ENCODE assay signal across 8 cellular contexts in the genomic region with DNA sequence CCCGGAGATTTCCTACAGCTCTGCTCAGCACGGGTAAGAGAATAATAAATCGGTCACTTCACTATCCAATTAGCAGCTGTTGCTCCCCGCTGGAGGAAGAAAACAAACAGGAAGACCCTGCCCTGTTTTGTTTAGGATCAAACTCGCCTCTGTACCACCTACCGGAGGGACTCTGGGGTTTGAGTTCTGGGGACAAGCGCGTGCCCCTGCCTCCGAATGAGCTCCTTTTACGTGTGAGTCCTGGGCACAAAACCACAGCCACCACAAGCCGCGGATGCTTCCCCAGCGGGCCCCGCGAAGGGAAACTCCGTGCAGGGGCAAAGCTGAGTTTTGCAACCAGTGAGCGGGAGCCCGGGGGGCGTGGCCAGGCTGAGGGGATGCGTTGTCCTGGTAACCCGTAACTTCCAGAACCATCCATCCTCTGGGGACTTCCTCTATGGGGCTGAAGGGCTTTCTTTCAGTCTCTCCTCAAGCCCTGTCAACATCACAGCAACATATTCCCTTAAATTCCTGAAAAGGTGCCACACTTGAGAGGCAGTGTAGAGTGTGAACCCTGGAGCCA.
DNase-seq lines count a peak whose midpoint lies in the region; ATAC-seq, FAIRE-seq and TF ChIP-seq lines count a peak whose summit lies in the region.

No MANE protein-coding gene starts in this region.

- H3K9ac ChIP-seq in GM12878 (ENCODE audit: control insufficient read depth, insufficient read depth, low read length), result peak overlapping the region; percentile 58
- no peak overlapping the region; the same call in 1 of the 2 replicates for H3K9ac ChIP-seq in iPS-20b (ENCODE audit: low read depth, low read length)
- peak overlapping the region; percentile 75 for H3K9ac ChIP-seq in skeletal muscle satellite cell (ENCODE audit: low read depth, low read length)

- BruUV-seq in GM12878 (replicated peaks; lab: Mats Ljungman, UMichigan), result no TSS peak

- peaks cover 12% of the 10 kb centered on the region for H3K79me2 ChIP-seq in GM12878 (ENCODE audit: control insufficient read depth, insufficient read depth, low read length)

- SMC1A ChIA-PET in GM12878 (lab: Charles Lee; ENCODE audit: uncharacterized antibody, unreplicated experiment), result interaction anchor here (0.8 to 7.3 kb wide), 23 partner anchors 8 to 750 kb away, joined by 3 to 97 read pairs (median 5); no protein-coding TSS in a partner anchor

- TF ChIP-seq RAD21 in GM12878 (IDR thresholded peaks at IDR 0.05; ENCODE audit: insufficient read depth, low read depth, low read length), result 0 out of 2 replicates have a peak, but pooled peaks have one; percentile 5

- H3K9me3 ChIP-seq in GM12878 (replicated peaks; ENCODE audit: control insufficient read depth, insufficient read depth, low read length) (no peaks in the 10 kb centered on the region), iPS-20b (ENCODE audit: insufficient read depth, low read depth, low read length) (no peaks in the 10 kb centered on the region), skeletal muscle satellite cell (replicated peaks; ENCODE audit: low read length) (no peaks in the 10 kb centered on the region)

- in situ Hi-C loops in GM12878 (cut with MboI), result no loop called here

- CTCF ChIA-PET in GM12878 (lab: Yijun Ruan, JAX), result interaction anchor here (0.7 to 2.9 kb wide), 7 partner anchors 8 to 164 kb away, joined by 3 to 14 read pairs (median 4); no protein-coding TSS in a partner anchor

- 1% methylated on average over 21 of the region's 21 CpGs for WGBS in GM12878 (ENCODE audit: insufficient coverage, insufficient replicate concordance, low lambda C conversion rate, missing lambda C conversion rate)

- TF ChIP-seq POLR2A in GM12878 (IDR thresholded peaks at IDR 0.05; ENCODE audit: low read depth, low read length), result peak; percentile 59

- H4K20me1 ChIP-seq in GM12878 (ENCODE audit: control insufficient read depth, insufficient read depth), result no peaks in the 10 kb centered on the region

- ATAC-seq in GM21723 (IDR thresholded peaks at IDR 0.05; ENCODE audit: unreplicated experiment), result peak; percentile 64
- peak; percentile 74 for ATAC-seq in GM12878

- peak; percentile 67 for DNase-seq in GF-D8 (lab: John Stamatoyannopoulos, UW)
- peak; percentile 51 to 67 for DNase-seq in Kasumi-1 (lab: John Stamatoyannopoulos, UW)
- DNase-seq in T1000 (lab: John Stamatoyannopoulos, UW), result peak; percentile 88
- DNase-seq in GM12878 (ENCODE audit: low read depth, low spot score), result peak; percentile 77
- DNase-seq in 8988T, result no peak

- TF ChIP-seq EP300 in GM12878 (IDR thresholded peaks at IDR 0.05; ENCODE audit: borderline replicate concordance in 1 of 2, control insufficient read depth in 1 of 2, low read depth in 2 of 2, low read length in 2 of 2), result peak; percentile 49 to 76

- H3K4me1 ChIP-seq in GM12878 (ENCODE audit: control insufficient read depth, insufficient read depth, low read length) (peaks cover 49% of the 10 kb centered on the region), iPS-20b (ENCODE audit: insufficient read depth, low read length) (no peaks in the 10 kb centered on the region), skeletal muscle satellite cell (ENCODE audit: control insufficient read depth, insufficient read depth, low read length) (peaks cover 7% of the 10 kb centered on the region)

- no peak for TF ChIP-seq CTCF in GM12878 (IDR thresholded peaks at IDR 0.05 in 2 of 3, conservative IDR thresholded peaks at IDR 0.05 in 1 of 3; ENCODE audit: control insufficient read depth in 2 of 3, extremely low read depth in 1 of 3, insufficient read depth in 1 of 3, low read depth in 3 of 3, low read length in 3 of 3)

- H3K4me3 ChIP-seq in GM12878 (peak overlapping the region; percentile 69; the same call in 1 of the 2 replicates), iPS-20b (ENCODE audit: low read length) (peak overlapping the region; percentile 66), skeletal muscle satellite cell (ENCODE audit: low read length) (peak overlapping the region; percentile 74)

- intact Hi-C loops in GM12878 (cut with micrococcal nuclease; ENCODE audit: unreplicated experiment), result loop anchor here (1.0 to 5.0 kb wide), 8 partner anchors 18 to 722 kb away; a partner anchor contains a TSS

- POLR2A ChIA-PET in GM12878 (lab: Charles Lee), result interaction anchor here (0.5 to 3.4 kb wide), 9 partner anchors 17 to 119 kb away, joined by 3 to 55 read pairs (median 4); no protein-coding TSS in a partner anchor

- FAIRE-seq in GM12878 (lab: Jason Lieb, UNC), result no peak

- H3K36me3 ChIP-seq in GM12878 (ENCODE audit: control insufficient read depth in 2 of 2, insufficient read depth in 2 of 2, low read length in 1 of 2), result no peaks in the 10 kb centered on the region
- H3K36me3 ChIP-seq in iPS-20b (ENCODE audit: insufficient read depth, low read depth, low read length), result no peaks in the 10 kb centered on the region
- H3K36me3 ChIP-seq in skeletal muscle satellite cell (ENCODE audit: insufficient read depth, low read length), result no peaks in the 10 kb centered on the region

- H3K27me3 ChIP-seq in GM12878 (replicated peaks in 1 of 2; ENCODE audit: control insufficient read depth in 2 of 2, insufficient read depth in 2 of 2, low read length in 1 of 2), result no peaks in the 10 kb centered on the region
- H3K27me3 ChIP-seq in iPS-20b (ENCODE audit: insufficient read depth, low read length), result peaks cover 50% of the 10 kb centered on the region
- H3K27me3 ChIP-seq in skeletal muscle satellite cell (ENCODE audit: control insufficient read depth, insufficient read depth, low read length), result peaks cover 14% of the 10 kb centered on the region

- H3K4me2 ChIP-seq in GM12878 (ENCODE audit: control insufficient read depth, insufficient read depth) (peak overlapping the region; percentile 70), skeletal muscle satellite cell (ENCODE audit: low read length) (peak overlapping the region; percentile 94)

- H3K27ac ChIP-seq in GM12878 (ENCODE audit: control insufficient read depth, insufficient read depth), result peak overlapping the region; percentile 68
- H3K27ac ChIP-seq in iPS-20b (ENCODE audit: low read length), result no peak overlapping the region

- RAD21 ChIA-PET in GM12878 (lab: Charles Lee; ENCODE audit: unreplicated experiment), result interaction anchor here (0.7 to 4.1 kb wide), 21 partner anchors 11 to 582 kb away, joined by 3 to 53 read pairs (median 4); no protein-coding TSS in a partner anchor

- H2AFZ ChIP-seq in GM12878 (ENCODE audit: control insufficient read depth, low read depth, low read length), result peak overlapping the region; percentile 60

TF ChIP-seq in GM12878, 131 proteins besides CTCF, POLR2A, EP300 and RAD21 (continues in another document):
- TF ChIP-seq SRF (IDR thresholded peaks at IDR 0.05; ENCODE audit: low read depth in 2 of 2, low read length in 2 of 2), result no peak
- TF ChIP-seq RBBP5 (conservative IDR thresholded peaks at IDR 0.05), result no peak
- no peak for TF ChIP-seq ZNF384 (IDR thresholded peaks at IDR 0.05; ENCODE audit: borderline replicate concordance, low read depth, low read length)
- peak; percentile 67; the same call in 1 of the 2 replicates for TF ChIP-seq FOXM1 (IDR thresholded peaks at IDR 0.05; ENCODE audit: low read depth, low read length)
- TF ChIP-seq BRCA1 (IDR thresholded peaks at IDR 0.05; ENCODE audit: low read depth, low read length), result no peak
- no peak for TF ChIP-seq SMARCA5 (IDR thresholded peaks at IDR 0.05)
- TF ChIP-seq, protein P1, sequence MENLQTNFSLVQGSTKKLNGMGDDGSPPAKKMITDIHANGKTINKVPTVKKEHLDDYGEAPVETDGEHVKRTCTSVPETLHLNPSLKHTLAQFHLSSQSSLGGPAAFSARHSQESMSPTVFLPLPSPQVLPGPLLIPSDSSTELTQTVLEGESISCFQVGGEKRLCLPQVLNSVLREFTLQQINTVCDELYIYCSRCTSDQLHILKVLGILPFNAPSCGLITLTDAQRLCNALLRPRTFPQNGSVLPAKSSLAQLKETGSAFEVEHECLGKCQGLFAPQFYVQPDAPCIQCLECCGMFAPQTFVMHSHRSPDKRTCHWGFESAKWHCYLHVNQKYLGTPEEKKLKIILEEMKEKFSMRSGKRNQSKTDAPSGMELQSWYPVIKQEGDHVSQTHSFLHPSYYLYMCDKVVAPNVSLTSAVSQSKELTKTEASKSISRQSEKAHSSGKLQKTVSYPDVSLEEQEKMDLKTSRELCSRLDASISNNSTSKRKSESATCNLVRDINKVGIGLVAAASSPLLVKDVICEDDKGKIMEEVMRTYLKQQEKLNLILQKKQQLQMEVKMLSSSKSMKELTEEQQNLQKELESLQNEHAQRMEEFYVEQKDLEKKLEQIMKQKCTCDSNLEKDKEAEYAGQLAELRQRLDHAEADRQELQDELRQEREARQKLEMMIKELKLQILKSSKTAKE (IDR thresholded peaks at IDR 0.05; ENCODE audit: low read depth, poor library complexity, severe bottlenecking), result peak; percentile 22
- TF ChIP-seq NR2F1 (conservative IDR thresholded peaks at IDR 0.05), result peak; percentile 41; the same call in 1 of the 2 replicates
- no peak for TF ChIP-seq ZNF217 (IDR thresholded peaks at IDR 0.05)
- TF ChIP-seq, protein P2, sequence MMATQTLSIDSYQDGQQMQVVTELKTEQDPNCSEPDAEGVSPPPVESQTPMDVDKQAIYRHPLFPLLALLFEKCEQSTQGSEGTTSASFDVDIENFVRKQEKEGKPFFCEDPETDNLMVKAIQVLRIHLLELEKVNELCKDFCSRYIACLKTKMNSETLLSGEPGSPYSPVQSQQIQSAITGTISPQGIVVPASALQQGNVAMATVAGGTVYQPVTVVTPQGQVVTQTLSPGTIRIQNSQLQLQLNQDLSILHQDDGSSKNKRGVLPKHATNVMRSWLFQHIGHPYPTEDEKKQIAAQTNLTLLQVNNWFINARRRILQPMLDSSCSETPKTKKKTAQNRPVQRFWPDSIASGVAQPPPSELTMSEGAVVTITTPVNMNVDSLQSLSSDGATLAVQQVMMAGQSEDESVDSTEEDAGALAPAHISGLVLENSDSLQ (IDR thresholded peaks at IDR 0.05), result no peak
- TF ChIP-seq POLR2AphosphoS2 (IDR thresholded peaks at IDR 0.05; ENCODE audit: low read depth, low read length), result no peak
- TF ChIP-seq SUZ12 (IDR thresholded peaks at IDR 0.05; ENCODE audit: unreplicated experiment), result no peak
